ENCODE assay signal across 3 cellular contexts in genomic region chr14:41419709-41420108, GRCh38.
"Had no signal": no experiment of that assay in that cellular context is flagged by ENCODE, and none has a peak within 500 bp of the region (broad histone marks: within the 10 kb centered on the region; RNA-seq: fewer than 3 reads in every experiment).

No MANE protein-coding gene starts in this region.

- H3K4me3 ChIP-seq: GM12878 had no signal

- ATAC-seq: GM12878 had no signal

- DNase-seq: GDM1, GF-D8 had no signal
